Comparison of ENCODE assay signal across 8 cellular contexts in genomic region chr12:8065991-8066594, GRCh38. TPM values are rescaled to one million over a fixed set of nuclear protein-coding genes. Genes with fewer than 3 reads are reported as not detected.
A peak's percentile ranks its signal among the peaks of the same experiment; 100 is the strongest.
DNase-seq lines count a peak whose midpoint lies in the region; ATAC-seq and TF ChIP-seq lines count a peak whose summit lies in the region.
"Had no signal": no experiment of that assay in that cellular context is flagged by ENCODE, and none has a peak within 500 bp of the region (broad histone marks: within the 10 kb centered on the region; RNA-seq: fewer than 3 reads in every experiment).

TSS of gene C3AR1 (minus strand) at chr12:8066359. CDS start at chr12:8060185, 6,174 bp downstream.

- intact Hi-C loops in psoas muscle (cut with DNase I), result no loop called here

- no peak within 1 kb of the TSS for H3K27ac ChIP-seq in psoas muscle
- H3K27ac ChIP-seq: VCaP had no signal

- ATAC-seq in GM19452 (IDR thresholded peaks at IDR 0.05; ENCODE audit: unreplicated experiment) (peak; percentile 78), psoas muscle (peak in 2 of 4 donors; percentile 27 to 35)

- TF ChIP-seq CTCF in fibroblast of mammary gland (conservative IDR thresholded peaks at IDR 0.05; ENCODE audit: control insufficient read depth, insufficient read depth, low read depth, low read length) (no peak), psoas muscle (IDR thresholded peaks at IDR 0.05) (no peak)

- no peaks in the 10 kb centered on the region for H3K36me3 ChIP-seq in psoas muscle (ENCODE audit: insufficient read depth in 1 of 2, low read depth in 1 of 2)

- no peaks in the 10 kb centered on the region for H3K4me1 ChIP-seq in psoas muscle

- no peaks in the 10 kb centered on the region for H3K9me3 ChIP-seq in psoas muscle

- WGBS in psoas muscle, 3 donors, result 52 to 61% (median 58%) methylated on average over 2 of the region's 2 CpGs

- no peak within 1 kb of the TSS for H3K4me3 ChIP-seq in Jurkat, Clone E6-1 (ENCODE audit: low read length)
- H3K4me3 ChIP-seq in fibroblast of mammary gland (ENCODE audit: control insufficient read depth, low read depth, low read length) (no peak within 1 kb of the TSS), psoas muscle (peak within 1 kb of the TSS; percentile 29)

- DNase-seq in Jurkat, Clone E6-1 (ENCODE audit: low read depth, low spot score), result peak; percentile 63
- peak; percentile 41 for DNase-seq in activated CD4-positive, alpha-beta T cell treated with anti-CD3 and anti-CD28 coated beads, Interleukin-2, amount 50 U/mL, for 1 hour
- DNase-seq in fibroblast of mammary gland (ENCODE audit: low read depth), result peak; percentile 64
- DNase-seq in psoas muscle, result no peak
- DNase-seq in NCI-H345 (lab: John Stamatoyannopoulos, UW), result no peak
- no peak for DNase-seq in cerebellar nuclear complex (lab: John Stamatoyannopoulos, UW)

- H3K27me3 ChIP-seq in psoas muscle (ENCODE audit: insufficient read depth in 3 of 3, low read length in 2 of 3), result no peaks in the 10 kb centered on the region

RNA-seq across cellular contexts. Expression of gene C3AR1, which starts in this region (rescaled TPM):
- polyA plus RNA-seq in Jurkat, Clone E6-1 (2012; ENCODE audit: insufficient read depth, insufficient read length), result not detected
- total RNA-seq in psoas muscle, result 1 to 10 TPM; 2.9 to 4.9 (median 4.0) TPM
- 1 to 10 TPM in 1 of 3 donors, under 1 TPM in 2; 0.82 to 1.4 (median 0.91) TPM for polyA plus RNA-seq in psoas muscle

Comparison
In these comparisons a context has a peak if more than half of its experiments do, and no peak if none do; other contexts are left out.
1. DNase-seq: peak in Jurkat, Clone E6-1 (single experiment), activated CD4-positive, alpha-beta T cell treated with anti-CD3 and anti-CD28 coated beads, Interleukin-2, amount 50 U/mL, for 1 hour (single experiment) and fibroblast of mammary gland (single experiment); none in psoas muscle (0 of 2), NCI-H345 (single experiment) and cerebellar nuclear complex (0 of 2).